In the genomic region with DNA sequence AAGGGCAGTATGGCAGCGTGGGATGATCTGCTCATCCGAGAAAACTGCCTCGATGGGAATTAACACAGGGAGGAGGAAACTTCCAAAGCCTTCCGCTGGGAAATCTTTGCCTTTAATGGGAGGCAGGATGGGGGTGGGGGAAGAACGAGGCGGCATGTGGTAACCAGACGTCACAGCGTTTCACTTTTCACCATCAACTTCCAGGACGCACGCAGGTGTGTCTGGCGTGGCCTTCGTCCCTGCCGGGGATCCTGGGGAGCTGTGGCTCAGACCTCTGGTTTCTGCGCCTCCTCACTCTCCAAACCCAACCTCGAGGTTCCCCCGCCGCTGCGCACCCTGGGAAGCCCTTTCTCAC, we compare ENCODE assay signal across 8 cellular contexts. TPM values are rescaled to one million over a fixed set of nuclear protein-coding genes. Genes with fewer than 3 reads are reported as not detected.
A peak's percentile ranks its signal among the peaks of the same experiment; 100 is the strongest.
DNase-seq lines count a peak whose midpoint lies in the region; ATAC-seq and TF ChIP-seq lines count a peak whose summit lies in the region.

No MANE protein-coding gene starts in this region.

- H3K36me3 ChIP-seq in DND-41 (ENCODE audit: insufficient read depth, low read length), result no peaks in the 10 kb centered on the region
- H3K36me3 ChIP-seq in HEK293 (ENCODE audit: control insufficient read depth in 2 of 2, insufficient read depth in 1 of 2, low read length in 2 of 2), result no peaks in the 10 kb centered on the region
- H3K36me3 ChIP-seq in PC-9 (ENCODE audit: low read depth), result no peaks in the 10 kb centered on the region
- no peaks in the 10 kb centered on the region for H3K36me3 ChIP-seq in esophagus muscularis mucosa

- no peaks in the 10 kb centered on the region for H3F3A ChIP-seq in PC-9 (ENCODE audit: insufficient read depth, low read depth)

- H3K4me1 ChIP-seq in DND-41 (ENCODE audit: insufficient read depth, low read length) (peaks cover 17% of the 10 kb centered on the region), HEK293 (ENCODE audit: control insufficient read depth, insufficient read depth, low read length) (no peaks in the 10 kb centered on the region), PC-9 (replicated peaks; ENCODE audit: insufficient read depth) (peaks cover 22% of the 10 kb centered on the region), esophagus muscularis mucosa (peaks cover 12 to 17% (median 14%) of the 10 kb centered on the region in 4 donors)

- H2AFZ ChIP-seq in DND-41 (ENCODE audit: low read depth, low read length), result no peak overlapping the region; the same call in 1 of the 2 replicates
- peak overlapping the region; percentile 74 for H2AFZ ChIP-seq in PC-9

- H3K9ac ChIP-seq in DND-41 (ENCODE audit: low read depth, low read length), result peak overlapping the region; percentile 25

- WGBS in esophagus muscularis mucosa, result 1% methylated on average over 18 of the region's 18 CpGs

- CTCF ChIA-PET in HEK293 (lab: Yijun Ruan, JAX) (interaction anchor here (0.6 to 1.4 kb wide), 2 partner anchors 28 to 314 kb away, joined by 4 to 5 read pairs; no protein-coding TSS in a partner anchor), PC-9 (lab: Charles Lee) (no interaction called here)

- TF ChIP-seq POLR2A in esophagus muscularis mucosa (IDR thresholded peaks at IDR 0.05; ENCODE audit: low read depth), result no peak

- no peaks in the 10 kb centered on the region for H3K27me3 ChIP-seq in DND-41 (ENCODE audit: insufficient read depth, low read length, poor library complexity)
- no peaks in the 10 kb centered on the region for H3K27me3 ChIP-seq in PC-9 (ENCODE audit: insufficient read depth, low read depth)
- H3K27me3 ChIP-seq in esophagus muscularis mucosa, result no peaks in the 10 kb centered on the region

- H3K4me2 ChIP-seq in DND-41 (ENCODE audit: insufficient read depth, low read length), result peak overlapping the region; percentile 96
- peak overlapping the region; percentile 69 for H3K4me2 ChIP-seq in PC-9

- DNase-seq in DND-41 (no peak), PC-9 (no peak), esophagus muscularis mucosa (ENCODE audit: extremely low spot score) (no peak), omental fat pad (ENCODE audit: low spot score) (no peak), NCI-H187 treated with DMSO at 0.1 percent for 48 hours (lab: John Stamatoyannopoulos, UW) (no peak), C1 segment of cervical spinal cord (lab: John Stamatoyannopoulos, UW) (no peak), A172 (ENCODE audit: low spot score) (no peak)

- H3K27ac ChIP-seq in DND-41 (ENCODE audit: low read length) (no peak overlapping the region), HEK293 (ENCODE audit: extremely low read depth, low read depth, low read length) (no peak overlapping the region), PC-9 (peak overlapping the region; percentile 31; the same call in 1 of the 2 replicates), esophagus muscularis mucosa (replicated peaks in 1 of 4) (peak overlapping the region; percentile 63 to 92 (median 86))

- no peak for TF ChIP-seq EP300 in esophagus muscularis mucosa (IDR thresholded peaks at IDR 0.05)

- ATAC-seq in DND-41 (ENCODE audit: insufficient read depth, low read depth) (no peak), omental fat pad (ENCODE audit: low FRiP score) (peak; percentile 13)

- H3K9me2 ChIP-seq in PC-9 (ENCODE audit: insufficient read depth), result no peaks in the 10 kb centered on the region

- POLR2A ChIA-PET in HEK293 (lab: Yijun Ruan, JAX), result no interaction called here
- POLR2A ChIA-PET in PC-9 (lab: Charles Lee; ENCODE audit: unreplicated experiment), result no interaction called here

- H3K79me2 ChIP-seq in DND-41 (ENCODE audit: insufficient read depth, low read length) (no peaks in the 10 kb centered on the region), PC-9 (ENCODE audit: low read depth) (no peaks in the 10 kb centered on the region)

- peak overlapping the region in 1 of 2 experiments; percentile 76; a peak in 2 of 4 replicates for H3K4me3 ChIP-seq in DND-41 (ENCODE audit: low read depth in 1 of 2, low read length in 2 of 2)
- peak overlapping the region; percentile 55 for H3K4me3 ChIP-seq in HEK293 (ENCODE audit: low read depth, low read length)
- H3K4me3 ChIP-seq in PC-9, result peak overlapping the region; percentile 58
- H3K4me3 ChIP-seq in esophagus muscularis mucosa, result peak overlapping the region; percentile 62 to 78 (median 64)

- no peaks in the 10 kb centered on the region for H4K20me1 ChIP-seq in DND-41 (ENCODE audit: insufficient read depth, low read length)
- no peaks in the 10 kb centered on the region for H4K20me1 ChIP-seq in PC-9 (ENCODE audit: insufficient read depth)

- BruUV-seq in PC-9 (replicated peaks; lab: Mats Ljungman, UMichigan), result TSS peak; percentile 69

- intact Hi-C loops in PC-9 (cut with micrococcal nuclease; ENCODE audit: unreplicated experiment) (loop anchor here (1.0 to 2.0 kb wide), 2 partner anchors 21 to 23 kb away; no protein-coding TSS in a partner anchor), esophagus muscularis mucosa (cut with DNase I) (no loop called here)

- no peaks in the 10 kb centered on the region for H3K9me3 ChIP-seq in DND-41 (ENCODE audit: insufficient read depth, low read length, severe bottlenecking)
- H3K9me3 ChIP-seq in HEK293 (ENCODE audit: control insufficient read depth, insufficient read depth, low read depth, low read length), result no peaks in the 10 kb centered on the region
- H3K9me3 ChIP-seq in PC-9 (ENCODE audit: insufficient read depth, low read depth), result no peaks in the 10 kb centered on the region
- no peaks in the 10 kb centered on the region for H3K9me3 ChIP-seq in esophagus muscularis mucosa

- no peak for TF ChIP-seq CTCF in DND-41 (IDR thresholded peaks at IDR 0.05; ENCODE audit: borderline replicate concordance, extremely low read depth, low read length, poor library complexity, severe bottlenecking)
- no peak; the same call in 1 of the 2 replicates for TF ChIP-seq CTCF in HEK293 (tag by site-specific recombination; IDR thresholded peaks at IDR 0.05)
- no peak for TF ChIP-seq CTCF in PC-9 (conservative IDR thresholded peaks at IDR 0.05)
- TF ChIP-seq CTCF in esophagus muscularis mucosa (IDR thresholded peaks at IDR 0.05), result peak in 2 of 3 experiments; percentile 4 to 6
- TF ChIP-seq CTCF in omental fat pad (IDR thresholded peaks at IDR 0.05), result no peak

TF ChIP-seq in HEK293, 187 proteins besides CTCF, POLR2A, EP300 and RAD21 (continues in another document):
- TF ChIP-seq PRDM1 (tag by site-specific recombination; IDR thresholded peaks at IDR 0.05) (peak; percentile 80), KLF10 (tag by site-specific recombination; IDR thresholded peaks at IDR 0.05) (no peak), ZNF16 (tag by site-specific recombination; IDR thresholded peaks at IDR 0.05; ENCODE audit: low read depth) (no peak), ZNF571 (tag by site-specific recombination; IDR thresholded peaks at IDR 0.05) (no peak), ZNF701 (tag by site-specific recombination; IDR thresholded peaks at IDR 0.05) (no peak), ZBTB20 (tag by site-specific recombination; IDR thresholded peaks at IDR 0.05) (peak; percentile 70; the same call in 1 of the 2 replicates), YY2 (tag by site-specific recombination; IDR thresholded peaks at IDR 0.05) (no peak), ZNF704 (tag by site-specific recombination; IDR thresholded peaks at IDR 0.05) (no peak), ZNF513 (tag by site-specific recombination; IDR thresholded peaks at IDR 0.05) (no peak), ZNF114 (tag by site-specific recombination; IDR thresholded peaks at IDR 0.05) (no peak), ZNF555 (tag by site-specific recombination; conservative IDR thresholded peaks at IDR 0.05) (no peak), ZNF2 (tag by site-specific recombination; IDR thresholded peaks at IDR 0.05) (no peak), ZNF433 (tag by site-specific recombination; IDR thresholded peaks at IDR 0.05; ENCODE audit: low read depth) (no peak), ZNF423 (tag by site-specific recombination; IDR thresholded peaks at IDR 0.05) (no peak)

RNA-seq across cellular contexts. Expression of gene RSPH1, which starts 0.3 kb away (rescaled TPM):
- 4.3 and 8.0 TPM in 2 replicates for total RNA-seq in PC-9 (2021)
- under 1 TPM in 3 of 4 donors, not detected in 1; 0.50 to 0.78 (median 0.57) TPM for total RNA-seq in esophagus muscularis mucosa
- under 1 TPM in 3 of 4 donors, not detected in 1; 0.31 to 0.37 (median 0.36) TPM for total RNA-seq in omental fat pad
- not detected in 2 replicates for total RNA-seq in A172 (2014; rRNA removed; shearing (Covaris generic))

RNA-seq across cellular contexts. Expression of gene SLC37A1, which starts 17.9 kb away (rescaled TPM):
- total RNA-seq in PC-9 (2021) (23.5 and 26.7 TPM in 2 replicates), esophagus muscularis mucosa (10 to 100 TPM in 1 of 4 donors, 1 to 10 TPM in 3; 5.4 to 11.1 (median 7.1) TPM), omental fat pad (10 to 100 TPM in 1 of 4 donors, 1 to 10 TPM in 3; 4.6 to 11.0 (median 6.0) TPM)
- 1.1 and 1.6 TPM in 2 replicates for total RNA-seq in A172 (2014; rRNA removed; shearing (Covaris generic))

Comparison
In these comparisons a context has a peak if more than half of its experiments do, and no peak if none do; other contexts are left out.
1. H3K27ac ChIP-seq: peak in PC-9 (single experiment) and esophagus muscularis mucosa (4 of 4); none in DND-41 (single experiment) and HEK293 (single experiment).
2. CTCF ChIP-seq: peak in esophagus muscularis mucosa (2 of 3); none in DND-41 (single experiment), HEK293 (single experiment), PC-9 (single experiment) and omental fat pad (0 of 3).